8 cellular contexts compared by ENCODE assay signal in genomic region chr1:187051618-187052232, GRCh38.
A peak's percentile ranks its signal among the peaks of the same experiment; 100 is the strongest.
DNase-seq lines count a peak whose midpoint lies in the region; ATAC-seq and FAIRE-seq lines count a peak whose summit lies in the region.

No MANE protein-coding gene starts in this region.

- no peak overlapping the region for H3K27ac Mint-ChIP-seq in activated naive CD8-positive, alpha-beta T cell treated with anti-CD3 and anti-CD28 coated beads for 36 hours
- H3K27ac Mint-ChIP-seq in activated T-helper 17 cell treated with anti-CD3 and anti-CD28 coated beads, Interleukin-2, amount 50 U/mL, for 72 hours, result no peak overlapping the region

- DNase-seq in DMS114 treated with DMSO at 0.1 percent for 48 hours (lab: John Stamatoyannopoulos, UW; ENCODE audit: unreplicated experiment) (peak; percentile 59), NCI-H1694 (lab: John Stamatoyannopoulos, UW) (peak; percentile 61), NK-92 (lab: John Stamatoyannopoulos, UW; ENCODE audit: unreplicated experiment) (no peak)
- peak; percentile 11 for DNase-seq in activated naive CD8-positive, alpha-beta T cell treated with anti-CD3 and anti-CD28 coated beads for 36 hours

- H3K27me3 Mint-ChIP-seq in activated naive CD8-positive, alpha-beta T cell treated with anti-CD3 and anti-CD28 coated beads for 36 hours, result no peaks in the 10 kb centered on the region
- no peaks in the 10 kb centered on the region for H3K27me3 Mint-ChIP-seq in activated T-helper 17 cell treated with anti-CD3 and anti-CD28 coated beads, Interleukin-2, amount 50 U/mL, for 72 hours

- no peaks in the 10 kb centered on the region for H3K36me3 Mint-ChIP-seq in activated naive CD8-positive, alpha-beta T cell treated with anti-CD3 and anti-CD28 coated beads for 36 hours
- H3K36me3 Mint-ChIP-seq in activated T-helper 17 cell treated with anti-CD3 and anti-CD28 coated beads, Interleukin-2, amount 50 U/mL, for 72 hours (ENCODE audit: low read depth), result no peaks in the 10 kb centered on the region

- H3K4me1 Mint-ChIP-seq in activated naive CD8-positive, alpha-beta T cell treated with anti-CD3 and anti-CD28 coated beads for 36 hours, result no peaks in the 10 kb centered on the region
- no peaks in the 10 kb centered on the region for H3K4me1 Mint-ChIP-seq in activated T-helper 17 cell treated with anti-CD3 and anti-CD28 coated beads, Interleukin-2, amount 50 U/mL, for 72 hours

- peak; percentile 99 for FAIRE-seq in islet of Langerhans (lab: Jason Lieb, UNC)

- peak; percentile 92 for ATAC-seq in GM18870 (IDR thresholded peaks at IDR 0.05; ENCODE audit: unreplicated experiment)
- peak; percentile 81 for ATAC-seq in HG02981 (IDR thresholded peaks at IDR 0.05; ENCODE audit: unreplicated experiment)
- ATAC-seq in activated T-helper 17 cell treated with anti-CD3 and anti-CD28 coated beads, Interleukin-2, amount 50 U/mL, for 72 hours (replicated peaks), result no peak

- H3K4me3 Mint-ChIP-seq in activated naive CD8-positive, alpha-beta T cell treated with anti-CD3 and anti-CD28 coated beads for 36 hours, result no peak overlapping the region
- no peak overlapping the region for H3K4me3 Mint-ChIP-seq in activated T-helper 17 cell treated with anti-CD3 and anti-CD28 coated beads, Interleukin-2, amount 50 U/mL, for 72 hours

- H3K9me3 Mint-ChIP-seq in activated naive CD8-positive, alpha-beta T cell treated with anti-CD3 and anti-CD28 coated beads for 36 hours, result no peaks in the 10 kb centered on the region
- no peaks in the 10 kb centered on the region for H3K9me3 Mint-ChIP-seq in activated T-helper 17 cell treated with anti-CD3 and anti-CD28 coated beads, Interleukin-2, amount 50 U/mL, for 72 hours
